In the genomic region with DNA sequence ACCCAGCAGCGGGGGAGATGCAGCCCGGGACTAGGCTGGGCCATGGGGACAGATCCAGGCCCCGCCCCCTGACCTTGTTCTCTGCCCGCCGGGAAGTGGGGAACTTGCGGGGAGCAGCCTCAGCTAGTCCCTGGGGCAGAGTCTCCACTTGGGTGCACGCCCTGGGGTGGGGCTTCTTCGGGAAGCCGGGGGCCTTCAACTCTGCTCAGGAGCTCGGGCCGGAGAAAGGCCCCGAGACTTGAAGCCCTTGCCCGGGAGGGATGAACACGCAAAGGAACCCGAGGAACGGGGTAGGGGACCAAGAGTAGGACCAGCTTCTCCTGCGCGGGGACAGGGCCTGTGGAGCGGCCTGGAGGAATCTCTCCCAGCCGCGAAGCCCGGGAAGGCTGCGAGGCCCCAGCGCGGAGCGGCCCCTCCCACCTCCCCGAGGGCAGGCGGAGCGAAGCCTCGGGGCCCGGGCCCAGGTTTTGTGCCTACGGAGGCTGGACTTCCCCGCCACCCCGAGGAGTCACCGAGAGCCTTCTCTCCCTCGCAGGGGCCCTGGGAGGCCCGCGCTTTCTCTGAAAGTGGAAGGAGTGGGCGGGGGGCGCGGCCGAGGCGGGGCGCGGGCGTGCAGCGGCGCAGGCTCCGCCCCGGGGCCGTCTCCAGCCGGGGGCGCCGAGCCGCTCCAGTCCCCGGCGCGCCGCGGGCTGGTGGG, we compare ENCODE assay signal across 1 cellular context.
A peak's percentile ranks its signal among the peaks of the same experiment; 100 is the strongest.
TF ChIP-seq lines count a peak whose summit lies in the region.

A gene (plus strand): TSS at position 670 of the 697 bp plus-strand sequence. CDS start 54 bp downstream, outside the sequence.

TF ChIP-seq in K562, 482 proteins besides CTCF, POLR2A, EP300 and RAD21 (continued from another document and continues in another):
- TF ChIP-seq MYNN (IDR thresholded peaks at IDR 0.05) (peak; percentile 40; the same call in 1 of the 2 replicates), MYNN (CRISPR knock-in tag; IDR thresholded peaks at IDR 0.05) (no peak), SIRT6 (IDR thresholded peaks at IDR 0.05; ENCODE audit: low read depth, low read length) (no peak), MCM2 (IDR thresholded peaks at IDR 0.05; ENCODE audit: low read depth) (no peak), E2F3 (CRISPR knock-in tag; IDR thresholded peaks at IDR 0.05) (peak; percentile 52; the same call in 1 of the 2 replicates), KLF13 (tag; IDR thresholded peaks at IDR 0.05; ENCODE audit: borderline replicate concordance, low read depth) (no peak; the same call in 1 of the 2 replicates), IFI16 (CRISPR knock-in tag; IDR thresholded peaks at IDR 0.05) (no peak), FOXJ2 (tag; IDR thresholded peaks at IDR 0.05) (no peak), ZKSCAN8 (CRISPR knock-in tag; IDR thresholded peaks at IDR 0.05) (no peak), ZNF41 (CRISPR knock-in tag; conservative IDR thresholded peaks at IDR 0.05) (no peak), EP400 (IDR thresholded peaks at IDR 0.05) (peak; percentile 62), EHMT2 (IDR thresholded peaks at IDR 0.05) (no peak), EWSR1 (IDR thresholded peaks at IDR 0.05; ENCODE audit: borderline replicate concordance, low read depth, partially characterized antibody) (no peak), DDX20 (tag; IDR thresholded peaks at IDR 0.05; ENCODE audit: low read depth) (no peak), ZNF589 (CRISPR knock-in tag; IDR thresholded peaks at IDR 0.05; ENCODE audit: low read depth) (0 out of 2 replicates have a peak, but pooled peaks have one; percentile 56), ZC3H11A (IDR thresholded peaks at IDR 0.05; ENCODE audit: low read depth, low read length) (no peak), ZNF79 (CRISPR knock-in tag; IDR thresholded peaks at IDR 0.05; ENCODE audit: low read depth) (no peak), YY1 (IDR thresholded peaks at IDR 0.05; ENCODE audit: borderline replicate concordance in 1 of 3, control insufficient read depth in 1 of 3, extremely low read depth in 1 of 3, insufficient read depth in 3 of 3, insufficient read length in 1 of 3, insufficient replicate concordance in 2 of 3, low read depth in 1 of 3, low read length in 2 of 3) (peak in 1 of 3 experiments; percentile 44), JUNB (CRISPR knock-in tag; conservative IDR thresholded peaks at IDR 0.05) (no peak), PHF20 (IDR thresholded peaks at IDR 0.05; ENCODE audit: partially characterized antibody) (peak; percentile 48), PCBP1 (IDR thresholded peaks at IDR 0.05; ENCODE audit: low read depth, low read length, poor library complexity, severe bottlenecking) (no peak), MCM3 (IDR thresholded peaks at IDR 0.05) (no peak), FOXK2 (conservative IDR thresholded peaks at IDR 0.05 in 1 of 2, IDR thresholded peaks at IDR 0.05 in 1 of 2; ENCODE audit: low read depth in 2 of 2) (no peak), CBX1 (IDR thresholded peaks at IDR 0.05; ENCODE audit: low read depth) (0 out of 2 replicates have a peak, but pooled peaks have one; percentile 55), TGIF2 (CRISPR knock-in tag; IDR thresholded peaks at IDR 0.05) (no peak), ZFX (CRISPR knock-in tag; IDR thresholded peaks at IDR 0.05) (peak; percentile 94), EGR1 (conservative IDR thresholded peaks at IDR 0.05) (peak; percentile 92), ZNF143 (CRISPR knock-in tag; IDR thresholded peaks at IDR 0.05) (no peak), ZNF24 (IDR thresholded peaks at IDR 0.05) (no peak), ZFP30 (CRISPR knock-in tag; IDR thresholded peaks at IDR 0.05; ENCODE audit: borderline replicate concordance) (no peak), ZNF121 (CRISPR knock-in tag; conservative IDR thresholded peaks at IDR 0.05) (0 out of 2 replicates have a peak, but pooled peaks have one; percentile 6), POLR2AphosphoS2 (IDR thresholded peaks at IDR 0.05; ENCODE audit: low read length) (no peak), PURB (CRISPR knock-in tag; IDR thresholded peaks at IDR 0.05; ENCODE audit: low read depth) (no peak), ELF1 (tag; IDR thresholded peaks at IDR 0.05) (no peak), SMAD4 (CRISPR knock-in tag; conservative IDR thresholded peaks at IDR 0.05) (peak; percentile 41; the same call in 1 of the 2 replicates)
- TF ChIP-seq, protein P1, sequence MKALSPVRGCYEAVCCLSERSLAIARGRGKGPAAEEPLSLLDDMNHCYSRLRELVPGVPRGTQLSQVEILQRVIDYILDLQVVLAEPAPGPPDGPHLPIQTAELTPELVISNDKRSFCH (CRISPR knock-in tag; IDR thresholded peaks at IDR 0.05) = no peak
- TF ChIP-seq, protein P1 (tag; IDR thresholded peaks at IDR 0.05) = peak; percentile 60
- TF ChIP-seq, protein P2, sequence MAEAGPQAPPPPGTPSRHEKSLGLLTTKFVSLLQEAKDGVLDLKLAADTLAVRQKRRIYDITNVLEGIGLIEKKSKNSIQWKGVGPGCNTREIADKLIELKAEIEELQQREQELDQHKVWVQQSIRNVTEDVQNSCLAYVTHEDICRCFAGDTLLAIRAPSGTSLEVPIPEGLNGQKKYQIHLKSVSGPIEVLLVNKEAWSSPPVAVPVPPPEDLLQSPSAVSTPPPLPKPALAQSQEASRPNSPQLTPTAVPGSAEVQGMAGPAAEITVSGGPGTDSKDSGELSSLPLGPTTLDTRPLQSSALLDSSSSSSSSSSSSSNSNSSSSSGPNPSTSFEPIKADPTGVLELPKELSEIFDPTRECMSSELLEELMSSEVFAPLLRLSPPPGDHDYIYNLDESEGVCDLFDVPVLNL (CRISPR knock-in tag; IDR thresholded peaks at IDR 0.05; ENCODE audit: low read depth) = no peak
- TF ChIP-seq, protein P3, sequence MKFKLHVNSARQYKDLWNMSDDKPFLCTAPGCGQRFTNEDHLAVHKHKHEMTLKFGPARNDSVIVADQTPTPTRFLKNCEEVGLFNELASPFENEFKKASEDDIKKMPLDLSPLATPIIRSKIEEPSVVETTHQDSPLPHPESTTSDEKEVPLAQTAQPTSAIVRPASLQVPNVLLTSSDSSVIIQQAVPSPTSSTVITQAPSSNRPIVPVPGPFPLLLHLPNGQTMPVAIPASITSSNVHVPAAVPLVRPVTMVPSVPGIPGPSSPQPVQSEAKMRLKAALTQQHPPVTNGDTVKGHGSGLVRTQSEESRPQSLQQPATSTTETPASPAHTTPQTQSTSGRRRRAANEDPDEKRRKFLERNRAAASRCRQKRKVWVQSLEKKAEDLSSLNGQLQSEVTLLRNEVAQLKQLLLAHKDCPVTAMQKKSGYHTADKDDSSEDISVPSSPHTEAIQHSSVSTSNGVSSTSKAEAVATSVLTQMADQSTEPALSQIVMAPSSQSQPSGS (CRISPR knock-in tag; IDR thresholded peaks at IDR 0.05) = no peak
- TF ChIP-seq, protein P4, sequence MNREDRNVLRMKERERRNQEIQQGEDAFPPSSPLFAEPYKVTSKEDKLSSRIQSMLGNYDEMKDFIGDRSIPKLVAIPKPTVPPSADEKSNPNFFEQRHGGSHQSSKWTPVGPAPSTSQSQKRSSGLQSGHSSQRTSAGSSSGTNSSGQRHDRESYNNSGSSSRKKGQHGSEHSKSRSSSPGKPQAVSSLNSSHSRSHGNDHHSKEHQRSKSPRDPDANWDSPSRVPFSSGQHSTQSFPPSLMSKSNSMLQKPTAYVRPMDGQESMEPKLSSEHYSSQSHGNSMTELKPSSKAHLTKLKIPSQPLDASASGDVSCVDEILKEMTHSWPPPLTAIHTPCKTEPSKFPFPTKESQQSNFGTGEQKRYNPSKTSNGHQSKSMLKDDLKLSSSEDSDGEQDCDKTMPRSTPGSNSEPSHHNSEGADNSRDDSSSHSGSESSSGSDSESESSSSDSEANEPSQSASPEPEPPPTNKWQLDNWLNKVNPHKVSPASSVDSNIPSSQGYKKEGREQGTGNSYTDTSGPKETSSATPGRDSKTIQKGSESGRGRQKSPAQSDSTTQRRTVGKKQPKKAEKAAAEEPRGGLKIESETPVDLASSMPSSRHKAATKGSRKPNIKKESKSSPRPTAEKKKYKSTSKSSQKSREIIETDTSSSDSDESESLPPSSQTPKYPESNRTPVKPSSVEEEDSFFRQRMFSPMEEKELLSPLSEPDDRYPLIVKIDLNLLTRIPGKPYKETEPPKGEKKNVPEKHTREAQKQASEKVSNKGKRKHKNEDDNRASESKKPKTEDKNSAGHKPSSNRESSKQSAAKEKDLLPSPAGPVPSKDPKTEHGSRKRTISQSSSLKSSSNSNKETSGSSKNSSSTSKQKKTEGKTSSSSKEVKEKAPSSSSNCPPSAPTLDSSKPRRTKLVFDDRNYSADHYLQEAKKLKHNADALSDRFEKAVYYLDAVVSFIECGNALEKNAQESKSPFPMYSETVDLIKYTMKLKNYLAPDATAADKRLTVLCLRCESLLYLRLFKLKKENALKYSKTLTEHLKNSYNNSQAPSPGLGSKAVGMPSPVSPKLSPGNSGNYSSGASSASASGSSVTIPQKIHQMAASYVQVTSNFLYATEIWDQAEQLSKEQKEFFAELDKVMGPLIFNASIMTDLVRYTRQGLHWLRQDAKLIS (CRISPR knock-in tag; IDR thresholded peaks at IDR 0.05) = 0 out of 2 replicates have a peak, but pooled peaks have one; percentile 47
- TF ChIP-seq, protein P5, sequence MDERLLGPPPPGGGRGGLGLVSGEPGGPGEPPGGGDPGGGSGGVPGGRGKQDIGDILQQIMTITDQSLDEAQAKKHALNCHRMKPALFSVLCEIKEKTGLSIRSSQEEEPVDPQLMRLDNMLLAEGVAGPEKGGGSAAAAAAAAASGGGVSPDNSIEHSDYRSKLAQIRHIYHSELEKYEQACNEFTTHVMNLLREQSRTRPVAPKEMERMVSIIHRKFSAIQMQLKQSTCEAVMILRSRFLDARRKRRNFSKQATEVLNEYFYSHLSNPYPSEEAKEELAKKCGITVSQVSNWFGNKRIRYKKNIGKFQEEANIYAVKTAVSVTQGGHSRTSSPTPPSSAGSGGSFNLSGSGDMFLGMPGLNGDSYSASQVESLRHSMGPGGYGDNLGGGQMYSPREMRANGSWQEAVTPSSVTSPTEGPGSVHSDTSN (CRISPR knock-in tag; IDR thresholded peaks at IDR 0.05; ENCODE audit: low read depth) = no peak
- TF ChIP-seq, protein P5 (tag; conservative IDR thresholded peaks at IDR 0.05; ENCODE audit: low read depth) = no peak
- TF ChIP-seq, protein P6, sequence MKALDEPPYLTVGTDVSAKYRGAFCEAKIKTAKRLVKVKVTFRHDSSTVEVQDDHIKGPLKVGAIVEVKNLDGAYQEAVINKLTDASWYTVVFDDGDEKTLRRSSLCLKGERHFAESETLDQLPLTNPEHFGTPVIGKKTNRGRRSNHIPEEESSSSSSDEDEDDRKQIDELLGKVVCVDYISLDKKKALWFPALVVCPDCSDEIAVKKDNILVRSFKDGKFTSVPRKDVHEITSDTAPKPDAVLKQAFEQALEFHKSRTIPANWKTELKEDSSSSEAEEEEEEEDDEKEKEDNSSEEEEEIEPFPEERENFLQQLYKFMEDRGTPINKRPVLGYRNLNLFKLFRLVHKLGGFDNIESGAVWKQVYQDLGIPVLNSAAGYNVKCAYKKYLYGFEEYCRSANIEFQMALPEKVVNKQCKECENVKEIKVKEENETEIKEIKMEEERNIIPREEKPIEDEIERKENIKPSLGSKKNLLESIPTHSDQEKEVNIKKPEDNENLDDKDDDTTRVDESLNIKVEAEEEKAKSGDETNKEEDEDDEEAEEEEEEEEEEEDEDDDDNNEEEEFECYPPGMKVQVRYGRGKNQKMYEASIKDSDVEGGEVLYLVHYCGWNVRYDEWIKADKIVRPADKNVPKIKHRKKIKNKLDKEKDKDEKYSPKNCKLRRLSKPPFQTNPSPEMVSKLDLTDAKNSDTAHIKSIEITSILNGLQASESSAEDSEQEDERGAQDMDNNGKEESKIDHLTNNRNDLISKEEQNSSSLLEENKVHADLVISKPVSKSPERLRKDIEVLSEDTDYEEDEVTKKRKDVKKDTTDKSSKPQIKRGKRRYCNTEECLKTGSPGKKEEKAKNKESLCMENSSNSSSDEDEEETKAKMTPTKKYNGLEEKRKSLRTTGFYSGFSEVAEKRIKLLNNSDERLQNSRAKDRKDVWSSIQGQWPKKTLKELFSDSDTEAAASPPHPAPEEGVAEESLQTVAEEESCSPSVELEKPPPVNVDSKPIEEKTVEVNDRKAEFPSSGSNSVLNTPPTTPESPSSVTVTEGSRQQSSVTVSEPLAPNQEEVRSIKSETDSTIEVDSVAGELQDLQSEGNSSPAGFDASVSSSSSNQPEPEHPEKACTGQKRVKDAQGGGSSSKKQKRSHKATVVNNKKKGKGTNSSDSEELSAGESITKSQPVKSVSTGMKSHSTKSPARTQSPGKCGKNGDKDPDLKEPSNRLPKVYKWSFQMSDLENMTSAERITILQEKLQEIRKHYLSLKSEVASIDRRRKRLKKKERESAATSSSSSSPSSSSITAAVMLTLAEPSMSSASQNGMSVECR (CRISPR knock-in tag; IDR thresholded peaks at IDR 0.05) = peak; percentile 20; the same call in 1 of the 2 replicates
